Comparison of ENCODE assay signal across 1 cellular context in the genomic region with DNA sequence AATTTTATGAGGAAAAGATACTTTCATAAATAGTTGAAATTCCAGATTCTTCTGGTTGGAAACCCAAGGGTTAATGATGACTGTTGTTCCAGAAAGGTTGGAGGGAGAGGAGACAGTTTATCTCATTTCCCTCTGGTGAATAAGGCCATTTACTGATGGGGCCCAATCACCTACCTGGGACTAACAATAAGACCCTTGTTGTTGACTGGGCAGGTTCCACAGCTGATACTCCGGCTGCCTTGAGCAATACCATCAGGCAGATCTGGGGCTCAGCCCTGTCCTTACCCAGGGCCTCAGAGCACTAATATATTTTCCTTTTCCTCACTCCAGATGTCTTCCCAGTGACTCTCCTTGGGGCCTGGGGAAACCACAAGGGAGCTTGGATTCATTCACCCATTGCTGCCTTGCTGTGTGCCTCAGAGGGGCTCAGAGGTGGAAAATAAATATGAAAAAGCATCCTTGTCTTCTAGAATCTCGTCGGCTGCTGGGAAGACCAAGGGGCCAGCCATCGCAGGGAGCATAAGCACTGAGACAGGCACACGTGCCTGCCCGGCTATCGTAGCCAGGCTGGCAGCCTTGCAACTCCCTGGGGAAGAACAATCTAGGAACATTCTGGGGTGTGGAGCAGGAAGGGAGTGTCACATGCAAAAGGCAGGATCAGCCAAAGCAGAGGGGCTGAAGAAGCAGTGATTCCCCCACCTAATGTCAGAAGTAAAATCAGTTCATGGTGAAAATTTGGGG.
A peak's percentile ranks its signal among the peaks of the same experiment; 100 is the strongest.
TF ChIP-seq lines count a peak whose summit lies in the region.

No MANE protein-coding gene starts in this region.

TF ChIP-seq in HepG2, 621 proteins besides CTCF, POLR2A, EP300 and RAD21 (continued from another document and continues in another):
- TF ChIP-seq, protein P1, sequence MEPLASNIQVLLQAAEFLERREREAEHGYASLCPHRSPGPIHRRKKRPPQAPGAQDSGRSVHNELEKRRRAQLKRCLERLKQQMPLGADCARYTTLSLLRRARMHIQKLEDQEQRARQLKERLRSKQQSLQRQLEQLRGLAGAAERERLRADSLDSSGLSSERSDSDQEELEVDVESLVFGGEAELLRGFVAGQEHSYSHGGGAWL (CRISPR knock-in tag; IDR thresholded peaks at IDR 0.05) = no peak
- TF ChIP-seq HOXA5 (CRISPR knock-in tag; IDR thresholded peaks at IDR 0.05) (no peak), SPEN (CRISPR knock-in tag; IDR thresholded peaks at IDR 0.05; ENCODE audit: low read depth) (no peak), ZNF292 (CRISPR knock-in tag; IDR thresholded peaks at IDR 0.05; ENCODE audit: borderline replicate concordance, low read depth) (no peak), PLRG1 (conservative IDR thresholded peaks at IDR 0.05) (no peak), ZNF761 (CRISPR knock-in tag; conservative IDR thresholded peaks at IDR 0.05) (no peak), SNRNP70 (IDR thresholded peaks at IDR 0.05; ENCODE audit: low read depth, low read length) (no peak), ZNF430 (CRISPR knock-in tag; IDR thresholded peaks at IDR 0.05) (no peak), ZNF839 (CRISPR knock-in tag; IDR thresholded peaks at IDR 0.05; ENCODE audit: borderline replicate concordance) (no peak), ZIK1 (CRISPR knock-in tag; IDR thresholded peaks at IDR 0.05; ENCODE audit: borderline replicate concordance, low read depth) (no peak), CHD2 (IDR thresholded peaks at IDR 0.05; ENCODE audit: low read depth, low read length) (no peak), ZNF382 (CRISPR knock-in tag; IDR thresholded peaks at IDR 0.05; ENCODE audit: borderline replicate concordance) (no peak), ZNF780A (CRISPR knock-in tag; IDR thresholded peaks at IDR 0.05) (no peak), ZNF614 (CRISPR knock-in tag; IDR thresholded peaks at IDR 0.05; ENCODE audit: borderline replicate concordance) (no peak), ZFP1 (CRISPR knock-in tag; IDR thresholded peaks at IDR 0.05) (no peak), ISL2 (CRISPR knock-in tag; IDR thresholded peaks at IDR 0.05) (peak; percentile 25; the same call in 1 of the 2 replicates), NR1H2 (CRISPR knock-in tag; IDR thresholded peaks at IDR 0.05; ENCODE audit: borderline replicate concordance, low read depth) (no peak), ZBTB3 (CRISPR knock-in tag; IDR thresholded peaks at IDR 0.05; ENCODE audit: borderline replicate concordance, low read depth) (no peak), ERF (CRISPR knock-in tag; IDR thresholded peaks at IDR 0.05) (no peak), ZNF652 (CRISPR knock-in tag; IDR thresholded peaks at IDR 0.05; ENCODE audit: borderline replicate concordance, low read depth) (peak; percentile 97), SMAD9 (CRISPR knock-in tag; IDR thresholded peaks at IDR 0.05) (no peak)
- TF ChIP-seq, protein P2, sequence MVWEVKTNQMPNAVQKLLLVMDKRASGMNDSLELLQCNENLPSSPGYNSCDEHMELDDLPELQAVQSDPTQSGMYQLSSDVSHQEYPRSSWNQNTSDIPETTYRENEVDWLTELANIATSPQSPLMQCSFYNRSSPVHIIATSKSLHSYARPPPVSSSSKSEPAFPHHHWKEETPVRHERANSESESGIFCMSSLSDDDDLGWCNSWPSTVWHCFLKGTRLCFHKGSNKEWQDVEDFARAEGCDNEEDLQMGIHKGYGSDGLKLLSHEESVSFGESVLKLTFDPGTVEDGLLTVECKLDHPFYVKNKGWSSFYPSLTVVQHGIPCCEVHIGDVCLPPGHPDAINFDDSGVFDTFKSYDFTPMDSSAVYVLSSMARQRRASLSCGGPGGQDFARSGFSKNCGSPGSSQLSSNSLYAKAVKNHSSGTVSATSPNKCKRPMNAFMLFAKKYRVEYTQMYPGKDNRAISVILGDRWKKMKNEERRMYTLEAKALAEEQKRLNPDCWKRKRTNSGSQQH (CRISPR knock-in tag; IDR thresholded peaks at IDR 0.05; ENCODE audit: low read depth) = no peak
- TF ChIP-seq, protein P3, sequence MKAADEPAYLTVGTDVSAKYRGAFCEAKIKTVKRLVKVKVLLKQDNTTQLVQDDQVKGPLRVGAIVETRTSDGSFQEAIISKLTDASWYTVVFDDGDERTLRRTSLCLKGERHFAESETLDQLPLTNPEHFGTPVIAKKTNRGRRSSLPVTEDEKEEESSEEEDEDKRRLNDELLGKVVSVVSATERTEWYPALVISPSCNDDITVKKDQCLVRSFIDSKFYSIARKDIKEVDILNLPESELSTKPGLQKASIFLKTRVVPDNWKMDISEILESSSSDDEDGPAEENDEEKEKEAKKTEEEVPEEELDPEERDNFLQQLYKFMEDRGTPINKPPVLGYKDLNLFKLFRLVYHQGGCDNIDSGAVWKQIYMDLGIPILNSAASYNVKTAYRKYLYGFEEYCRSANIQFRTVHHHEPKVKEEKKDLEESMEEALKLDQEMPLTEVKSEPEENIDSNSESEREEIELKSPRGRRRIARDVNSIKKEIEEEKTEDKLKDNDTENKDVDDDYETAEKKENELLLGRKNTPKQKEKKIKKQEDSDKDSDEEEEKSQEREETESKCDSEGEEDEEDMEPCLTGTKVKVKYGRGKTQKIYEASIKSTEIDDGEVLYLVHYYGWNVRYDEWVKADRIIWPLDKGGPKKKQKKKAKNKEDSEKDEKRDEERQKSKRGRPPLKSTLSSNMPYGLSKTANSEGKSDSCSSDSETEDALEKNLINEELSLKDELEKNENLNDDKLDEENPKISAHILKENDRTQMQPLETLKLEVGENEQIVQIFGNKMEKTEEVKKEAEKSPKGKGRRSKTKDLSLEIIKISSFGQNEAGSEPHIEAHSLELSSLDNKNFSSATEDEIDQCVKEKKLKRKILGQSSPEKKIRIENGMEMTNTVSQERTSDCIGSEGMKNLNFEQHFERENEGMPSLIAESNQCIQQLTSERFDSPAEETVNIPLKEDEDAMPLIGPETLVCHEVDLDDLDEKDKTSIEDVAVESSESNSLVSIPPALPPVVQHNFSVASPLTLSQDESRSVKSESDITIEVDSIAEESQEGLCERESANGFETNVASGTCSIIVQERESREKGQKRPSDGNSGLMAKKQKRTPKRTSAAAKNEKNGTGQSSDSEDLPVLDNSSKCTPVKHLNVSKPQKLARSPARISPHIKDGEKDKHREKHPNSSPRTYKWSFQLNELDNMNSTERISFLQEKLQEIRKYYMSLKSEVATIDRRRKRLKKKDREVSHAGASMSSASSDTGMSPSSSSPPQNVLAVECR (CRISPR knock-in tag; IDR thresholded peaks at IDR 0.05; ENCODE audit: borderline replicate concordance) = peak; percentile 26; the same call in 1 of the 2 replicates
- TF ChIP-seq, protein P4, sequence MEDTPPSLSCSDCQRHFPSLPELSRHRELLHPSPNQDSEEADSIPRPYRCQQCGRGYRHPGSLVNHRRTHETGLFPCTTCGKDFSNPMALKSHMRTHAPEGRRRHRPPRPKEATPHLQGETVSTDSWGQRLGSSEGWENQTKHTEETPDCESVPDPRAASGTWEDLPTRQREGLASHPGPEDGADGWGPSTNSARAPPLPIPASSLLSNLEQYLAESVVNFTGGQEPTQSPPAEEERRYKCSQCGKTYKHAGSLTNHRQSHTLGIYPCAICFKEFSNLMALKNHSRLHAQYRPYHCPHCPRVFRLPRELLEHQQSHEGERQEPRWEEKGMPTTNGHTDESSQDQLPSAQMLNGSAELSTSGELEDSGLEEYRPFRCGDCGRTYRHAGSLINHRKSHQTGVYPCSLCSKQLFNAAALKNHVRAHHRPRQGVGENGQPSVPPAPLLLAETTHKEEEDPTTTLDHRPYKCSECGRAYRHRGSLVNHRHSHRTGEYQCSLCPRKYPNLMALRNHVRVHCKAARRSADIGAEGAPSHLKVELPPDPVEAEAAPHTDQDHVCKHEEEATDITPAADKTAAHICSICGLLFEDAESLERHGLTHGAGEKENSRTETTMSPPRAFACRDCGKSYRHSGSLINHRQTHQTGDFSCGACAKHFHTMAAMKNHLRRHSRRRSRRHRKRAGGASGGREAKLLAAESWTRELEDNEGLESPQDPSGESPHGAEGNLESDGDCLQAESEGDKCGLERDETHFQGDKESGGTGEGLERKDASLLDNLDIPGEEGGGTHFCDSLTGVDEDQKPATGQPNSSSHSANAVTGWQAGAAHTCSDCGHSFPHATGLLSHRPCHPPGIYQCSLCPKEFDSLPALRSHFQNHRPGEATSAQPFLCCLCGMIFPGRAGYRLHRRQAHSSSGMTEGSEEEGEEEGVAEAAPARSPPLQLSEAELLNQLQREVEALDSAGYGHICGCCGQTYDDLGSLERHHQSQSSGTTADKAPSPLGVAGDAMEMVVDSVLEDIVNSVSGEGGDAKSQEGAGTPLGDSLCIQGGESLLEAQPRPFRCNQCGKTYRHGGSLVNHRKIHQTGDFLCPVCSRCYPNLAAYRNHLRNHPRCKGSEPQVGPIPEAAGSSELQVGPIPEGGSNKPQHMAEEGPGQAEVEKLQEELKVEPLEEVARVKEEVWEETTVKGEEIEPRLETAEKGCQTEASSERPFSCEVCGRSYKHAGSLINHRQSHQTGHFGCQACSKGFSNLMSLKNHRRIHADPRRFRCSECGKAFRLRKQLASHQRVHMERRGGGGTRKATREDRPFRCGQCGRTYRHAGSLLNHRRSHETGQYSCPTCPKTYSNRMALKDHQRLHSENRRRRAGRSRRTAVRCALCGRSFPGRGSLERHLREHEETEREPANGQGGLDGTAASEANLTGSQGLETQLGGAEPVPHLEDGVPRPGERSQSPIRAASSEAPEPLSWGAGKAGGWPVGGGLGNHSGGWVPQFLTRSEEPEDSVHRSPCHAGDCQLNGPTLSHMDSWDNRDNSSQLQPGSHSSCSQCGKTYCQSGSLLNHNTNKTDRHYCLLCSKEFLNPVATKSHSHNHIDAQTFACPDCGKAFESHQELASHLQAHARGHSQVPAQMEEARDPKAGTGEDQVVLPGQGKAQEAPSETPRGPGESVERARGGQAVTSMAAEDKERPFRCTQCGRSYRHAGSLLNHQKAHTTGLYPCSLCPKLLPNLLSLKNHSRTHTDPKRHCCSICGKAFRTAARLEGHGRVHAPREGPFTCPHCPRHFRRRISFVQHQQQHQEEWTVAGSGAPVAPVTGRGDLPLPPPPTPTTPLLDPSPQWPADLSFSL (CRISPR knock-in tag; IDR thresholded peaks at IDR 0.05) = peak; percentile 18; the same call in 1 of the 2 replicates
- TF ChIP-seq, protein P5, sequence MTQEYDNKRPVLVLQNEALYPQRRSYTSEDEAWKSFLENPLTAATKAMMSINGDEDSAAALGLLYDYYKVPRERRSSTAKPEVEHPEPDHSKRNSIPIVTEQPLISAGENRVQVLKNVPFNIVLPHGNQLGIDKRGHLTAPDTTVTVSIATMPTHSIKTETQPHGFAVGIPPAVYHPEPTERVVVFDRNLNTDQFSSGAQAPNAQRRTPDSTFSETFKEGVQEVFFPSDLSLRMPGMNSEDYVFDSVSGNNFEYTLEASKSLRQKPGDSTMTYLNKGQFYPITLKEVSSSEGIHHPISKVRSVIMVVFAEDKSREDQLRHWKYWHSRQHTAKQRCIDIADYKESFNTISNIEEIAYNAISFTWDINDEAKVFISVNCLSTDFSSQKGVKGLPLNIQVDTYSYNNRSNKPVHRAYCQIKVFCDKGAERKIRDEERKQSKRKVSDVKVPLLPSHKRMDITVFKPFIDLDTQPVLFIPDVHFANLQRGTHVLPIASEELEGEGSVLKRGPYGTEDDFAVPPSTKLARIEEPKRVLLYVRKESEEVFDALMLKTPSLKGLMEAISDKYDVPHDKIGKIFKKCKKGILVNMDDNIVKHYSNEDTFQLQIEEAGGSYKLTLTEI (CRISPR knock-in tag; conservative IDR thresholded peaks at IDR 0.05) = no peak
- TF ChIP-seq, protein P6, sequence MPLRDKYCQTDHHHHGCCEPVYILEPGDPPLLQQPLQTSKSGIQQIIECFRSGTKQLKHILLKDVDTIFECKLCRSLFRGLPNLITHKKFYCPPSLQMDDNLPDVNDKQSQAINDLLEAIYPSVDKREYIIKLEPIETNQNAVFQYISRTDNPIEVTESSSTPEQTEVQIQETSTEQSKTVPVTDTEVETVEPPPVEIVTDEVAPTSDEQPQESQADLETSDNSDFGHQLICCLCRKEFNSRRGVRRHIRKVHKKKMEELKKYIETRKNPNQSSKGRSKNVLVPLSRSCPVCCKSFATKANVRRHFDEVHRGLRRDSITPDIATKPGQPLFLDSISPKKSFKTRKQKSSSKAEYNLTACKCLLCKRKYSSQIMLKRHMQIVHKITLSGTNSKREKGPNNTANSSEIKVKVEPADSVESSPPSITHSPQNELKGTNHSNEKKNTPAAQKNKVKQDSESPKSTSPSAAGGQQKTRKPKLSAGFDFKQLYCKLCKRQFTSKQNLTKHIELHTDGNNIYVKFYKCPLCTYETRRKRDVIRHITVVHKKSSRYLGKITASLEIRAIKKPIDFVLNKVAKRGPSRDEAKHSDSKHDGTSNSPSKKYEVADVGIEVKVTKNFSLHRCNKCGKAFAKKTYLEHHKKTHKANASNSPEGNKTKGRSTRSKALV (CRISPR knock-in tag; IDR thresholded peaks at IDR 0.05) = no peak
- TF ChIP-seq, protein P7, sequence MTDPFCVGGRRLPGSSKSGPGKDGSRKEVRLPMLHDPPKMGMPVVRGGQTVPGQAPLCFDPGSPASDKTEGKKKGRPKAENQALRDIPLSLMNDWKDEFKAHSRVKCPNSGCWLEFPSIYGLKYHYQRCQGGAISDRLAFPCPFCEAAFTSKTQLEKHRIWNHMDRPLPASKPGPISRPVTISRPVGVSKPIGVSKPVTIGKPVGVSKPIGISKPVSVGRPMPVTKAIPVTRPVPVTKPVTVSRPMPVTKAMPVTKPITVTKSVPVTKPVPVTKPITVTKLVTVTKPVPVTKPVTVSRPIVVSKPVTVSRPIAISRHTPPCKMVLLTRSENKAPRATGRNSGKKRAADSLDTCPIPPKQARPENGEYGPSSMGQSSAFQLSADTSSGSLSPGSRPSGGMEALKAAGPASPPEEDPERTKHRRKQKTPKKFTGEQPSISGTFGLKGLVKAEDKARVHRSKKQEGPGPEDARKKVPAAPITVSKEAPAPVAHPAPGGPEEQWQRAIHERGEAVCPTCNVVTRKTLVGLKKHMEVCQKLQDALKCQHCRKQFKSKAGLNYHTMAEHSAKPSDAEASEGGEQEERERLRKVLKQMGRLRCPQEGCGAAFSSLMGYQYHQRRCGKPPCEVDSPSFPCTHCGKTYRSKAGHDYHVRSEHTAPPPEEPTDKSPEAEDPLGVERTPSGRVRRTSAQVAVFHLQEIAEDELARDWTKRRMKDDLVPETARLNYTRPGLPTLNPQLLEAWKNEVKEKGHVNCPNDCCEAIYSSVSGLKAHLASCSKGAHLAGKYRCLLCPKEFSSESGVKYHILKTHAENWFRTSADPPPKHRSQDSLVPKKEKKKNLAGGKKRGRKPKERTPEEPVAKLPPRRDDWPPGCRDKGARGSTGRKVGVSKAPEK (CRISPR knock-in tag; IDR thresholded peaks at IDR 0.05; ENCODE audit: borderline replicate concordance) = no peak
- TF ChIP-seq, protein P8, sequence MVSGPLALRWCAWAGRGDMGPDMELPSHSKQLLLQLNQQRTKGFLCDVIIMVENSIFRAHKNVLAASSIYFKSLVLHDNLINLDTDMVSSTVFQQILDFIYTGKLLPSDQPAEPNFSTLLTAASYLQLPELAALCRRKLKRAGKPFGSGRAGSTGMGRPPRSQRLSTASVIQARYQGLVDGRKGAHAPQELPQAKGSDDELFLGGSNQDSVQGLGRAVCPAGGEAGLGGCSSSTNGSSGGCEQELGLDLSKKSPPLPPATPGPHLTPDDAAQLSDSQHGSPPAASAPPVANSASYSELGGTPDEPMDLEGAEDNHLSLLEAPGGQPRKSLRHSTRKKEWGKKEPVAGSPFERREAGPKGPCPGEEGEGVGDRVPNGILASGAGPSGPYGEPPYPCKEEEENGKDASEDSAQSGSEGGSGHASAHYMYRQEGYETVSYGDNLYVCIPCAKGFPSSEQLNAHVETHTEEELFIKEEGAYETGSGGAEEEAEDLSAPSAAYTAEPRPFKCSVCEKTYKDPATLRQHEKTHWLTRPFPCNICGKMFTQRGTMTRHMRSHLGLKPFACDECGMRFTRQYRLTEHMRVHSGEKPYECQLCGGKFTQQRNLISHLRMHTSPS (CRISPR knock-in tag; IDR thresholded peaks at IDR 0.05; ENCODE audit: low read depth) = no peak
